In genomic region chr4:123037809-123038208, GRCh38 we compare ENCODE assay signal across 17 cellular contexts.
DNase-seq lines count a peak whose midpoint lies in the region; ATAC-seq lines count a peak whose summit lies in the region.
"Had no signal": no experiment of that assay in that cellular context is flagged by ENCODE, and none has a peak within 500 bp of the region (broad histone marks: within the 10 kb centered on the region; RNA-seq: fewer than 3 reads in every experiment).

No MANE protein-coding gene starts in this region.

- H3K4me1 ChIP-seq in effector memory CD4-positive, alpha-beta T cell (ENCODE audit: control insufficient read depth, insufficient read depth, low read length, poor library complexity, severe bottlenecking), result no peaks in the 10 kb centered on the region
- H3K4me1 ChIP-seq: heart right ventricle, left lung, psoas muscle had no signal

- no peaks in the 10 kb centered on the region for H3K4me1 Mint-ChIP-seq in activated CD4-positive, alpha-beta T cell treated with anti-CD3 and anti-CD28 coated beads for 36 hours
- no peaks in the 10 kb centered on the region for H3K4me1 Mint-ChIP-seq in effector memory CD8-positive, alpha-beta T cell (ENCODE audit: low read depth in 2 of 2)

- peaks cover 7% of the 10 kb centered on the region for H3K36me3 ChIP-seq in effector memory CD4-positive, alpha-beta T cell (ENCODE audit: control insufficient read depth, insufficient read depth, low read length)

- H3K27me3 ChIP-seq in effector memory CD4-positive, alpha-beta T cell (replicated peaks; ENCODE audit: control insufficient read depth, insufficient read depth, low read length, poor library complexity, severe bottlenecking), result no peaks in the 10 kb centered on the region
- H3K27me3 ChIP-seq: heart right ventricle, left lung, tibial artery had no signal

- H3K4me3 Mint-ChIP-seq in activated CD4-positive, alpha-beta T cell treated with anti-CD3 and anti-CD28 coated beads for 36 hours, result no peak overlapping the region
- no peak overlapping the region for H3K4me3 Mint-ChIP-seq in effector memory CD8-positive, alpha-beta T cell

- H3K4me3 ChIP-seq in effector memory CD4-positive, alpha-beta T cell (ENCODE audit: insufficient read depth, low read depth, low read length, poor library complexity, severe bottlenecking), result no peak overlapping the region
- H3K4me3 ChIP-seq: heart right ventricle, left lung, psoas muscle, tibial artery had no signal

- no peak for DNase-seq in activated CD4-positive, alpha-beta T cell treated with anti-CD3 and anti-CD28 coated beads for 36 hours
- DNase-seq in activated CD4-positive, alpha-beta T cell treated with anti-CD3 and anti-CD28 coated beads, Interleukin-2, amount 50 U/mL, for 4 hours, result no peak
- DNase-seq in amniotic epithelial cell (ENCODE audit: low read depth), result peak; percentile 67
- DNase-seq in hepatic stellate cell (ENCODE audit: low spot score), result peak; percentile 10
- DNase-seq in HuH-7 (ENCODE audit: low spot score), result no peak
- no peak for DNase-seq in stimulated activated CD4-positive, alpha-beta T cell treated with anti-CD3 and anti-CD28 coated beads, Interleukin-4, amount 100 ng/mL, for 1 hour
- no peak for DNase-seq in effector memory CD8-positive, alpha-beta T cell
- no peak for DNase-seq in effector memory CD4-positive, alpha-beta T cell
- DNase-seq: 8988T; activated gamma-delta T cell treated with Interleukin-2 at 50 U/mL for 16 hours; effector CD8-positive, alpha-beta T cell; heart right ventricle; left lung; NCI-H1436 treated with DMSO at 0.1 percent for 48 hours; NCI-H510A; psoas muscle; tibial artery had no signal

- peaks cover 25% of the 10 kb centered on the region for H3K36me3 Mint-ChIP-seq in activated CD4-positive, alpha-beta T cell treated with anti-CD3 and anti-CD28 coated beads for 36 hours (ENCODE audit: low read depth)
- no peaks in the 10 kb centered on the region for H3K36me3 Mint-ChIP-seq in effector memory CD8-positive, alpha-beta T cell (ENCODE audit: insufficient read depth)

- H3K27ac ChIP-seq in effector memory CD4-positive, alpha-beta T cell (ENCODE audit: insufficient read depth, low read length, poor library complexity, severe bottlenecking), result no peak overlapping the region
- H3K27ac ChIP-seq: heart right ventricle, left lung, psoas muscle, tibial artery had no signal

- ATAC-seq in activated CD4-positive, alpha-beta T cell treated with anti-CD3 and anti-CD28 coated beads for 36 hours, result peak; percentile 23
- ATAC-seq in effector memory CD8-positive, alpha-beta T cell (replicated peaks), result no peak
- ATAC-seq: heart right ventricle, left lung, psoas muscle had no signal

- CTCF ChIA-PET in activated CD4-positive, alpha-beta T cell treated with anti-CD3 and anti-CD28 coated beads for 36 hours (lab: Charles Lee), result no interaction called here

- intact Hi-C loops in activated CD4-positive, alpha-beta T cell treated with anti-CD3 and anti-CD28 coated beads for 36 hours (cut with DNase I, micrococcal nuclease), result no loop called here

- POLR2A ChIA-PET in activated CD4-positive, alpha-beta T cell treated with anti-CD3 and anti-CD28 coated beads for 36 hours (lab: Charles Lee), result no interaction called here

- no peaks in the 10 kb centered on the region for H3K27me3 Mint-ChIP-seq in activated CD4-positive, alpha-beta T cell treated with anti-CD3 and anti-CD28 coated beads for 36 hours
- no peaks in the 10 kb centered on the region for H3K27me3 Mint-ChIP-seq in effector memory CD8-positive, alpha-beta T cell

- no peak overlapping the region for H3K27ac Mint-ChIP-seq in activated CD4-positive, alpha-beta T cell treated with anti-CD3 and anti-CD28 coated beads for 36 hours
- H3K27ac Mint-ChIP-seq in effector memory CD8-positive, alpha-beta T cell, result no peak overlapping the region

- H3K9me3 Mint-ChIP-seq in activated CD4-positive, alpha-beta T cell treated with anti-CD3 and anti-CD28 coated beads for 36 hours (ENCODE audit: low read depth), result peaks cover 5% of the 10 kb centered on the region
- peaks cover under 1 to 12% of the 10 kb centered on the region in 2 donors for H3K9me3 Mint-ChIP-seq in effector memory CD8-positive, alpha-beta T cell

- peaks cover 6% of the 10 kb centered on the region for H3K9me3 ChIP-seq in effector memory CD4-positive, alpha-beta T cell (ENCODE audit: control insufficient read depth, low read length)
- H3K9me3 ChIP-seq: psoas muscle had no signal

Comparison
In these comparisons a context has a peak if more than half of its experiments do, and no peak if none do; other contexts are left out.
1. DNase-seq: peak in amniotic epithelial cell (single experiment) and hepatic stellate cell (single experiment); none in activated CD4-positive, alpha-beta T cell treated with anti-CD3 and anti-CD28 coated beads for 36 hours (single experiment), activated CD4-positive, alpha-beta T cell treated with anti-CD3 and anti-CD28 coated beads, Interleukin-2, amount 50 U/mL, for 4 hours (0 of 2), HuH-7 (single experiment), stimulated activated CD4-positive, alpha-beta T cell treated with anti-CD3 and anti-CD28 coated beads, Interleukin-4, amount 100 ng/mL, for 1 hour (single experiment), effector memory CD8-positive, alpha-beta T cell (0 of 3) and effector memory CD4-positive, alpha-beta T cell (0 of 3).